In genomic region chr19:10412257-10412977, GRCh38 we compare ENCODE assay signal across 1 cellular context.
A peak's percentile ranks its signal among the peaks of the same experiment; 100 is the strongest.
TF ChIP-seq lines count a peak whose summit lies in the region.

No MANE protein-coding gene starts in this region.

TF ChIP-seq in GM12878, 131 proteins besides CTCF, POLR2A, EP300 and RAD21 (continued from another document and continues in another):
- TF ChIP-seq IRF3 (IDR thresholded peaks at IDR 0.05) (no peak), NKRF (conservative IDR thresholded peaks at IDR 0.05) (no peak), YBX1 (IDR thresholded peaks at IDR 0.05) (no peak), MTA3 (IDR thresholded peaks at IDR 0.05; ENCODE audit: borderline replicate concordance, low read length) (peak; percentile 85; the same call in 1 of the 2 replicates), HDGF (IDR thresholded peaks at IDR 0.05) (no peak), HDAC6 (IDR thresholded peaks at IDR 0.05; ENCODE audit: unreplicated experiment) (no peak), RFX5 (IDR thresholded peaks at IDR 0.05; ENCODE audit: low read depth, low read length) (no peak), SMARCA5 (IDR thresholded peaks at IDR 0.05) (peak; percentile 66; the same call in 1 of the 2 replicates), STAT1 (conservative IDR thresholded peaks at IDR 0.05) (0 out of 2 replicates have a peak, but pooled peaks have one; percentile 59), CBX5 (IDR thresholded peaks at IDR 0.05; ENCODE audit: low read depth) (0 out of 2 replicates have a peak, but pooled peaks have one; percentile 57), EZH2 (IDR thresholded peaks at IDR 0.05; ENCODE audit: borderline replicate concordance, control insufficient read depth, low read depth, low read length) (no peak), NFIC (IDR thresholded peaks at IDR 0.05; ENCODE audit: low read depth, low read length) (peak; percentile 83; the same call in 1 of the 2 replicates), ZNF274 (IDR thresholded peaks at IDR 0.05; ENCODE audit: insufficient read depth, insufficient read length) (no peak), ETV6 (conservative IDR thresholded peaks at IDR 0.05 in 1 of 2, IDR thresholded peaks at IDR 0.05 in 1 of 2; ENCODE audit: borderline replicate concordance in 1 of 2, low read depth in 1 of 2) (peak in 1 of 2 experiments; percentile 62; a peak in 2 of 4 replicates), BMI1 (IDR thresholded peaks at IDR 0.05; ENCODE audit: borderline replicate concordance) (no peak), YY1 (IDR thresholded peaks at IDR 0.05; ENCODE audit: low read depth, low read length) (0 out of 2 replicates have a peak, but pooled peaks have one; percentile 22), ELK1 (IDR thresholded peaks at IDR 0.05; ENCODE audit: low read depth, low read length) (no peak), GABPA (IDR thresholded peaks at IDR 0.05; ENCODE audit: low read depth) (no peak), ZNF24 (IDR thresholded peaks at IDR 0.05) (no peak), KLF5 (IDR thresholded peaks at IDR 0.05; ENCODE audit: partially characterized antibody) (peak; percentile 50), MYB (IDR thresholded peaks at IDR 0.05; ENCODE audit: borderline replicate concordance, low read depth, low read length) (no peak), NR2C2 (IDR thresholded peaks at IDR 0.05; ENCODE audit: borderline replicate concordance, control insufficient read depth, insufficient read length, low read depth) (no peak), MYC (IDR thresholded peaks at IDR 0.05; ENCODE audit: insufficient read depth, insufficient read length, insufficient replicate concordance, low read length, severe bottlenecking) (no peak), ATF2 (IDR thresholded peaks at IDR 0.05; ENCODE audit: low read length) (peak; percentile 86), HDAC2 (IDR thresholded peaks at IDR 0.05) (no peak), ASH2L (IDR thresholded peaks at IDR 0.05; ENCODE audit: borderline replicate concordance, low read depth) (no peak), DPF2 (IDR thresholded peaks at IDR 0.05) (peak; percentile 70; the same call in 1 of the 2 replicates), ZBTB40 (IDR thresholded peaks at IDR 0.05; ENCODE audit: borderline replicate concordance) (no peak), ATF7 (IDR thresholded peaks at IDR 0.05; ENCODE audit: low read depth) (peak; percentile 90), TAF1 (IDR thresholded peaks at IDR 0.05; ENCODE audit: borderline replicate concordance, low read depth, low read length) (peak; percentile 40; the same call in 1 of the 2 replicates), GATAD2B (conservative IDR thresholded peaks at IDR 0.05; ENCODE audit: low read depth) (peak; percentile 54; the same call in 1 of the 2 replicates), BACH1 (IDR thresholded peaks at IDR 0.05; ENCODE audit: borderline replicate concordance) (no peak), CHD2 (IDR thresholded peaks at IDR 0.05; ENCODE audit: borderline replicate concordance, low read depth, low read length) (0 out of 2 replicates have a peak, but pooled peaks have one; percentile 22), MTA2 (IDR thresholded peaks at IDR 0.05; ENCODE audit: low read depth) (peak; percentile 80), BCL11A (IDR thresholded peaks at IDR 0.05; ENCODE audit: low read depth, low read length) (peak; percentile 54; the same call in 1 of the 2 replicates), ZBED1 (IDR thresholded peaks at IDR 0.05; ENCODE audit: borderline replicate concordance) (peak; percentile 84; the same call in 1 of the 2 replicates), IKZF1 (conservative IDR thresholded peaks at IDR 0.05) (peak; percentile 83), SP1 (IDR thresholded peaks at IDR 0.05; ENCODE audit: low read depth, low read length) (no peak), REST (IDR thresholded peaks at IDR 0.05; ENCODE audit: low read depth, low read length) (no peak), PAX5 (IDR thresholded peaks at IDR 0.05; ENCODE audit: borderline replicate concordance, low read depth, low read length) (peak; percentile 14; the same call in 1 of the 2 replicates), KAT2A (conservative IDR thresholded peaks at IDR 0.05; ENCODE audit: control insufficient read depth, low read depth, low read length) (no peak), ATF3 (IDR thresholded peaks at IDR 0.05; ENCODE audit: borderline replicate concordance, extremely low read depth, low read depth, low read length) (no peak), LARP7 (IDR thresholded peaks at IDR 0.05) (no peak), MXI1 (IDR thresholded peaks at IDR 0.05; ENCODE audit: low read depth, low read length) (no peak; the same call in 1 of the 2 replicates), BHLHE40 (IDR thresholded peaks at IDR 0.05; ENCODE audit: borderline replicate concordance in 1 of 2, low read depth in 2 of 2, low read length in 1 of 2) (peak in 1 of 2 experiments; percentile 46; a peak in 1 of 4 replicates), HCFC1 (IDR thresholded peaks at IDR 0.05; ENCODE audit: low read length) (no peak), POLR2AphosphoS2 (IDR thresholded peaks at IDR 0.05; ENCODE audit: low read depth, low read length) (no peak), RAD51 (IDR thresholded peaks at IDR 0.05) (peak; percentile 21; the same call in 1 of the 2 replicates), MEF2B (IDR thresholded peaks at IDR 0.05; ENCODE audit: partially characterized antibody, poor library complexity, severe bottlenecking) (peak; percentile 92), SMAD5 (IDR thresholded peaks at IDR 0.05; ENCODE audit: low read depth) (no peak), SPI1 (IDR thresholded peaks at IDR 0.05; ENCODE audit: borderline replicate concordance, insufficient read depth, low read depth, low read length) (0 out of 2 replicates have a peak, but pooled peaks have one; percentile 38), MLLT1 (IDR thresholded peaks at IDR 0.05) (peak; percentile 69; the same call in 1 of the 2 replicates), CBX3 (IDR thresholded peaks at IDR 0.05; ENCODE audit: borderline replicate concordance, low read depth) (no peak)
